ENCODE assay signal across 1 cellular context in genomic region chr9:20611751-20612287, GRCh38.
TF ChIP-seq lines count a peak whose summit lies in the region.

No MANE protein-coding gene starts in this region.

TF ChIP-seq in HEK293, 187 proteins besides CTCF, POLR2A, EP300 and RAD21 (continued from another document):
- no peak for TF ChIP-seq INSM2 (tag by site-specific recombination; IDR thresholded peaks at IDR 0.05)
- TF ChIP-seq SP2 (tag by site-specific recombination; IDR thresholded peaks at IDR 0.05), result no peak
- no peak for TF ChIP-seq ZNF169 (tag by site-specific recombination; IDR thresholded peaks at IDR 0.05)
- peak; percentile 56; the same call in 1 of the 2 replicates for TF ChIP-seq ATF2 (tag by site-specific recombination; IDR thresholded peaks at IDR 0.05; ENCODE audit: low read depth)
- no peak for TF ChIP-seq ZNF561 (tag by site-specific recombination; IDR thresholded peaks at IDR 0.05; ENCODE audit: borderline replicate concordance)
- TF ChIP-seq ZNF26 (tag by site-specific recombination; IDR thresholded peaks at IDR 0.05), result no peak
- TF ChIP-seq ZNF837 (tag by site-specific recombination; IDR thresholded peaks at IDR 0.05), result no peak
TF ChIP-seq in HEK293: peak in this region for 15.
